Comparison of ENCODE assay signal across 1 cellular context in genomic region chr1:31945677-31946076, GRCh38.
TF ChIP-seq lines count a peak whose summit lies in the region.

No MANE protein-coding gene starts in this region.

TF ChIP-seq in A549, 52 proteins besides CTCF, POLR2A, EP300 and RAD21:
- 0 out of 2 replicates have a peak, but pooled peaks have one; percentile 10 for TF ChIP-seq CHD4 (IDR thresholded peaks at IDR 0.05; ENCODE audit: borderline replicate concordance)
